22 cellular contexts compared by ENCODE assay signal in the genomic region with DNA sequence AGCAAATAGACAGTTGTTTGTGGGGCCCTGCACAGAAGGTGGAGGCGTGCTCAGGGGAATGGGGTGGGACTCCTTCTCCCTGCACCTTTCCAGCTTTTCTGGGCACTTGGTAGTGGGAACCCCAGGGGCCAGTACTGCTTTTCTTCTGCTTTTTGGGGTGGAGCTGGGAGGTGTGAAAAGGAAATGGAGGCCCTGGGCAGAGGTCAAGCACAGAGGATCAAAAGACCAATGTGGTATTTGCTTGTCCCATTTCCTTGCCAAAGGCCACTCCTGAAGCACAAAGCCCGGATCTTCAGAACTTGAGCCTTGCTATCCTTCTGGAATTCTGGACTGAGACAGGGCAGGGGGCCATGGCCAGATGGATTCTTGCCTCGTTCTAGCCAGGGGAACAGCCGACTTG. TPM values are rescaled to one million over a fixed set of nuclear protein-coding genes. Genes with fewer than 3 reads are reported as not detected.
"Had no signal": no experiment of that assay in that cellular context is flagged by ENCODE, and none has a peak within 500 bp of the region (broad histone marks: within the 10 kb centered on the region; RNA-seq: fewer than 3 reads in every experiment).

No MANE protein-coding gene starts in this region.

- FAIRE-seq: K562 had no signal

- ATAC-seq: activated CD4-positive, CD25-positive, alpha-beta regulatory T cell treated with anti-CD3 and anti-CD28 coated beads, Interleukin-2, amount 50 U/mL, for 24 hours; activated CD8-positive, alpha-beta T cell treated with anti-CD3 and anti-CD28 coated beads for 36 hours; activated T-cell treated with anti-CD3 and anti-CD28 coated beads, Interleukin-2, amount 50 U/mL, for 72 hours; K562; Panc1; Right ventricle myocardium inferior had no signal

- H3K9me3 ChIP-seq: SJSA1 had no signal

- H3K4me3 ChIP-seq: K562, SJSA1 had no signal

- DNase-seq: activated CD4-positive, alpha-beta T cell treated with anti-CD3 and anti-CD28 coated beads for 4 hours; activated CD8-positive, alpha-beta memory T cell treated with anti-CD3 and anti-CD28 coated beads, Interleukin-2, amount 50 U/mL, for 4 hours; activated CD8-positive, alpha-beta T cell treated with anti-CD3 and anti-CD28 coated beads for 36 hours; activated naive CD4-positive, alpha-beta T cell; activated T-cell treated with anti-CD3 and anti-CD28 coated beads, Interleukin-2, amount 50 U/mL, for 72 hours; Karpas-422; MM.1S; NCI-H1105; NCI-H1436; NCI-H1694 treated with DMSO at 0.1 percent for 48 hours; NCI-H2029 treated with DMSO at 0.1 percent for 48 hours; NCI-H345; NCI-H510A; NCI-H526 treated with DMSO at 0.1 percent for 48 hours; OCI-M1; RPMI8226 had no signal

- H3K36me3 ChIP-seq: SJSA1 had no signal

- H3K27ac ChIP-seq: SJSA1 had no signal

- H3K4me1 ChIP-seq: SJSA1 had no signal

RNA-seq across cellular contexts. Expression of gene ADRA2A, which starts 26.4 kb away (rescaled TPM):
- total RNA-seq: activated T-helper 2 cell treated with anti-CD3 and anti-CD28 coated beads, Interferon-gamma antibody, Interleukin-2, Interleukin-4, amounts not matched to agents 10 μg/mL and 5 μg/mL and 100 μg/mL, durations not matched to agents 14 hours and 24 hours and 36 hours; K562 had no signal
- polyA plus RNA-seq: K562 had no signal
